ENCODE assay signal across 1 cellular context in genomic region chr1:156838972-156839371, GRCh38.
TF ChIP-seq lines count a peak whose summit lies in the region.

No MANE protein-coding gene starts in this region.

TF ChIP-seq in endothelial cell of umbilical vein, 7 proteins besides CTCF, POLR2A, EP300 and RAD21:
- TF ChIP-seq JUN (IDR thresholded peaks at IDR 0.05; ENCODE audit: borderline replicate concordance, insufficient read depth, insufficient read length, low read depth) (no peak), FOS (IDR thresholded peaks at IDR 0.05; ENCODE audit: borderline replicate concordance, insufficient read depth, low read length) (no peak), MYC (IDR thresholded peaks at IDR 0.05; ENCODE audit: low read depth, low read length) (no peak), POLR2AphosphoS5 (IDR thresholded peaks at IDR 0.05; ENCODE audit: insufficient read depth, low read depth, low read length) (no peak), GATA2 (IDR thresholded peaks at IDR 0.05; ENCODE audit: insufficient read depth, insufficient read length, low read depth, low read length) (no peak), EZH2 (IDR thresholded peaks at IDR 0.05; ENCODE audit: borderline replicate concordance, low read depth, low read length, severe bottlenecking) (no peak)
- TF ChIP-seq, protein P1, sequence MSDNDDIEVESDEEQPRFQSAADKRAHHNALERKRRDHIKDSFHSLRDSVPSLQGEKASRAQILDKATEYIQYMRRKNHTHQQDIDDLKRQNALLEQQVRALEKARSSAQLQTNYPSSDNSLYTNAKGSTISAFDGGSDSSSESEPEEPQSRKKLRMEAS (IDR thresholded peaks at IDR 0.05; ENCODE audit: insufficient read depth, insufficient read length): no peak
